In the genomic region with DNA sequence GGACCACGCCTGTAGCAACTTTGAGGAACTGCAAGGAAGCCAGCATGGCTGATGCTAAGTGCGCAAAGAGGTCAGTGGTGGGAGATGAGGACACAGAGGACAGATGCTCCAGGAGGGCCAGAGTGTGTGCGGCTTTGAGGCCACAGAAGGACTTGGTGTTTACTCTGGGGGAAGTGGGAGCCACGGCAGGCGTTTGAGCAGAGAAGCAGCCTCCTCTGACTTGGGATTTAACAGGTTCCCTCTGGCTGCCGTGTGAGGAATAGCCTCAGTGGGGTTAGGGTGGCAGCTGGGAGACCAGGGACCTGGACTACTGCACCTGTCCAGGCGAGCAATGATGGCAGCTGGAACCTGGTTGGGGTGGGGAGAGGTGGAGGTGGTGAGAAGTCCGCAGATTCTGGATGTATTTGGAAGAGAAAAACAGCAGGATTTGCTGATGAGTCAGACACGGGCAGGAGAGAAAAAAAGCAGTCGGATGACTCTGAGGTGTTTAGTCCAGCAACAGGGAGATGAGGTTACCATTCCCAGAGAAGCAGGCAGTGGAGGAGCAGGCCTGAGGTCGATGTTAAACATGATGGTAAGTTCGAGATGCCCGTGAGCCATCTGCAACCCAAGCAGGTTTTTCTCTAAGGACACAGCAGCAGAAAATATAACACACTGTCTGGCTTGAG, we compare ENCODE assay signal across 8 cellular contexts.
DNase-seq lines count a peak whose midpoint lies in the region; ATAC-seq and TF ChIP-seq lines count a peak whose summit lies in the region.

No MANE protein-coding gene starts in this region.

- H3K4me1 ChIP-seq in vagina = peaks cover 26% of the 10 kb centered on the region

- H3K36me3 ChIP-seq in kidney epithelial cell (ENCODE audit: control insufficient read depth, insufficient read depth, low read length) (no peaks in the 10 kb centered on the region), vagina (no peaks in the 10 kb centered on the region)

- DNase-seq in NCI-H1105 (lab: John Stamatoyannopoulos, UW) (peak; percentile 55), NCI-H1105 treated with DMSO at 0.1 percent for 48 hours (lab: John Stamatoyannopoulos, UW) (no peak), kidney epithelial cell (ENCODE audit: low read depth) (peak; percentile 86), vagina (ENCODE audit: extremely low spot score in 2 of 2) (no peak), LoVo (ENCODE audit: low spot score) (no peak)
- no peak for DNase-seq in activated CD4-positive, alpha-beta T cell treated with anti-CD3 and anti-CD28 coated beads, Interleukin-2, amount 50 U/mL, for 4 hours

- no peak for ATAC-seq in GM19452 (IDR thresholded peaks at IDR 0.05; ENCODE audit: unreplicated experiment)

- H3K9me3 ChIP-seq in vagina = no peaks in the 10 kb centered on the region

- no peak for TF ChIP-seq POLR2A in vagina (IDR thresholded peaks at IDR 0.05)

- H3K27ac ChIP-seq in vagina = peak overlapping the region; percentile 74

- TF ChIP-seq CTCF in WI38 (IDR thresholded peaks at IDR 0.05; ENCODE audit: low read depth, low read length) (peak; percentile 36; the same call in 1 of the 2 replicates), kidney epithelial cell (IDR thresholded peaks at IDR 0.05; ENCODE audit: insufficient read depth, low read length, poor library complexity, severe bottlenecking) (peak; percentile 69), vagina (IDR thresholded peaks at IDR 0.05) (peak in 1 of 3 experiments; percentile 16)

- H3K4me3 ChIP-seq in WI38 (ENCODE audit: low read depth, low read length) (no peak overlapping the region), kidney epithelial cell (ENCODE audit: low read depth, low read length) (no peak overlapping the region), vagina (no peak overlapping the region)

- intact Hi-C loops in vagina (cut with DNase I) = no loop called here

- H3K27me3 ChIP-seq in kidney epithelial cell (ENCODE audit: control insufficient read depth, insufficient read depth, low read length) (no peaks in the 10 kb centered on the region), vagina (no peaks in the 10 kb centered on the region)

Comparison
In these comparisons a context has a peak if more than half of its experiments do, and no peak if none do; other contexts are left out.
1. DNase-seq: peak in NCI-H1105 (single experiment) and kidney epithelial cell (single experiment); none in NCI-H1105 treated with DMSO at 0.1 percent for 48 hours (single experiment), vagina (0 of 2), LoVo (single experiment) and activated CD4-positive, alpha-beta T cell treated with anti-CD3 and anti-CD28 coated beads, Interleukin-2, amount 50 U/mL, for 4 hours (0 of 2).